8 cellular contexts compared by ENCODE assay signal in the genomic region with DNA sequence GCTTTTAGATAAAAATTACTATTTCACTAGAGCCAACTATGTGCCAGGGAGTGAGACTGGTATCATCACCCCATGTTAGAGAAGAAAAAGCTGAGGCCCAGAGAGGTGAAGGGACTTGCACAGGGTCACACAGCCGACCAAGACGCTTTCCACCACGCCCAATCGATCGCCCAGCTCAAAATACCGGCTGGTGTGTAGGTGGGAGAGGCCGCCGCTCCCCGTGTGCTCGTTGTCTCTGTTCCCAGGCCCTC. TPM values are rescaled to one million over a fixed set of nuclear protein-coding genes. Genes with fewer than 3 reads are reported as not detected.
DNase-seq lines count a peak whose midpoint lies in the region; ATAC-seq lines count a peak whose summit lies in the region.

No MANE protein-coding gene starts in this region.

- H3K36me3 Mint-ChIP-seq in activated T-helper 2 cell treated with anti-CD3 and anti-CD28 coated beads, Interferon-gamma antibody, Interleukin-2, Interleukin-4, amounts not matched to agents 10 μg/mL and 5 μg/mL and 100 μg/mL, durations not matched to agents 14 hours and 24 hours and 36 hours (ENCODE audit: low read depth) = peaks cover 13% of the 10 kb centered on the region
- H3K36me3 Mint-ChIP-seq in stimulated activated memory B cell treated with anti-CD40 and anti-IgM and Interleukin-4, amounts not matched to agents 10 μg/mL and 1 μg/mL and 100 μg/mL, for 72 hours = no peaks in the 10 kb centered on the region

- peaks cover 3% of the 10 kb centered on the region for H3K27me3 Mint-ChIP-seq in activated T-helper 2 cell treated with anti-CD3 and anti-CD28 coated beads, Interferon-gamma antibody, Interleukin-2, Interleukin-4, amounts not matched to agents 10 μg/mL and 5 μg/mL and 100 μg/mL, durations not matched to agents 14 hours and 24 hours and 36 hours (ENCODE audit: low read depth)
- H3K27me3 Mint-ChIP-seq in stimulated activated memory B cell treated with anti-CD40 and anti-IgM and Interleukin-4, amounts not matched to agents 10 μg/mL and 1 μg/mL and 100 μg/mL, for 72 hours = no peaks in the 10 kb centered on the region

- peak overlapping the region; percentile 76 for H3K27ac Mint-ChIP-seq in activated T-helper 2 cell treated with anti-CD3 and anti-CD28 coated beads, Interferon-gamma antibody, Interleukin-2, Interleukin-4, amounts not matched to agents 10 μg/mL and 5 μg/mL and 100 μg/mL, durations not matched to agents 14 hours and 24 hours and 36 hours
- peak overlapping the region; percentile 90 for H3K27ac Mint-ChIP-seq in stimulated activated memory B cell treated with anti-CD40 and anti-IgM and Interleukin-4, amounts not matched to agents 10 μg/mL and 1 μg/mL and 100 μg/mL, for 72 hours

- H3K9me3 ChIP-seq in HUES64 (ENCODE audit: insufficient read depth, low read depth, low read length) = no peaks in the 10 kb centered on the region

- no peak overlapping the region for H3K9ac ChIP-seq in HUES64 (ENCODE audit: low read depth, low read length)

- peaks cover 25% of the 10 kb centered on the region for H3K4me1 Mint-ChIP-seq in activated T-helper 2 cell treated with anti-CD3 and anti-CD28 coated beads, Interferon-gamma antibody, Interleukin-2, Interleukin-4, amounts not matched to agents 10 μg/mL and 5 μg/mL and 100 μg/mL, durations not matched to agents 14 hours and 24 hours and 36 hours (ENCODE audit: low read depth)
- H3K4me1 Mint-ChIP-seq in stimulated activated memory B cell treated with anti-CD40 and anti-IgM and Interleukin-4, amounts not matched to agents 10 μg/mL and 1 μg/mL and 100 μg/mL, for 72 hours = peaks cover 18% of the 10 kb centered on the region

- peak overlapping the region; percentile 84 for H3K4me3 Mint-ChIP-seq in activated T-helper 2 cell treated with anti-CD3 and anti-CD28 coated beads, Interferon-gamma antibody, Interleukin-2, Interleukin-4, amounts not matched to agents 10 μg/mL and 5 μg/mL and 100 μg/mL, durations not matched to agents 14 hours and 24 hours and 36 hours (ENCODE audit: low read depth)
- peak overlapping the region; percentile 85 for H3K4me3 Mint-ChIP-seq in stimulated activated memory B cell treated with anti-CD40 and anti-IgM and Interleukin-4, amounts not matched to agents 10 μg/mL and 1 μg/mL and 100 μg/mL, for 72 hours

- WGBS in HUES64 = 1% methylated on average over 10 of the region's 10 CpGs

- H3K27me3 ChIP-seq in HUES64 (ENCODE audit: insufficient read depth, low read length) = peaks cover 17% of the 10 kb centered on the region

- no peaks in the 10 kb centered on the region for H3K36me3 ChIP-seq in HUES64 (ENCODE audit: insufficient read depth, low read length)

- intact Hi-C loops in activated T-helper 2 cell treated with anti-CD3 and anti-CD28 coated beads, Interferon-gamma antibody, Interleukin-2, Interleukin-4, amounts not matched to agents 10 μg/mL and 5 μg/mL and 100 μg/mL, durations not matched to agents 14 hours and 24 hours and 36 hours (cut with micrococcal nuclease) = loop anchor here (1.0 to 5.0 kb wide), 2 partner anchors 21 to 39 kb away; a partner anchor contains a TSS

- H3K4me1 ChIP-seq in HUES64 (ENCODE audit: insufficient read depth, low read length) = 0 out of 2 replicates have a peak, but pooled peaks cover 7% of the 10 kb centered on the region

- ATAC-seq in stimulated activated memory B cell treated with anti-CD40 and anti-IgM and Interleukin-4, amounts not matched to agents 10 μg/mL and 1 μg/mL and 100 μg/mL, for 72 hours = no peak
- no peak for ATAC-seq in HG02973 (IDR thresholded peaks at IDR 0.05; ENCODE audit: unreplicated experiment)

- H3K4me3 ChIP-seq in HUES64 (ENCODE audit: low read length) = peak overlapping the region; percentile 58
- H3K4me3 ChIP-seq in iPS-11a (ENCODE audit: low read depth, low read length) = peak overlapping the region; percentile 56

- DNase-seq in activated T-helper 2 cell treated with anti-CD3 and anti-CD28 coated beads, Interferon-gamma antibody, Interleukin-2, Interleukin-4, amounts not matched to agents 10 μg/mL and 5 μg/mL and 100 μg/mL, durations not matched to agents 14 hours and 24 hours and 36 hours (ENCODE audit: low spot score) = no peak
- no peak for DNase-seq in islet precursor cell
- no peak for DNase-seq in NCI-H748 treated with DMSO at 0.1 percent for 48 hours (lab: John Stamatoyannopoulos, UW)
- no peak for DNase-seq in DMS153 treated with DMSO at 0.1 percent for 48 hours (lab: John Stamatoyannopoulos, UW; ENCODE audit: unreplicated experiment)

- peaks cover 11% of the 10 kb centered on the region for H3K9me3 Mint-ChIP-seq in activated T-helper 2 cell treated with anti-CD3 and anti-CD28 coated beads, Interferon-gamma antibody, Interleukin-2, Interleukin-4, amounts not matched to agents 10 μg/mL and 5 μg/mL and 100 μg/mL, durations not matched to agents 14 hours and 24 hours and 36 hours
- no peaks in the 10 kb centered on the region for H3K9me3 Mint-ChIP-seq in stimulated activated memory B cell treated with anti-CD40 and anti-IgM and Interleukin-4, amounts not matched to agents 10 μg/mL and 1 μg/mL and 100 μg/mL, for 72 hours

- H3K27ac ChIP-seq in HUES64 (ENCODE audit: low read depth, low read length) = no peak overlapping the region

RNA-seq across cellular contexts. Expression of a gene that starts 0.3 kb away (rescaled TPM):
- polyA plus RNA-seq in HUES64 (2013, experiment 1 of 2) = 1.4 TPM
- polyA plus RNA-seq in HUES64 (2013, experiment 2 of 2) = 1.5 TPM
- 2.7 and 3.1 TPM in 2 replicates for total RNA-seq in activated T-helper 2 cell treated with anti-CD3 and anti-CD28 coated beads, Interferon-gamma antibody, Interleukin-2, Interleukin-4, amounts not matched to agents 10 μg/mL and 5 μg/mL and 100 μg/mL, durations not matched to agents 14 hours and 24 hours and 36 hours

RNA-seq across cellular contexts. Expression of a gene that starts 40.0 kb away (rescaled TPM):
- not detected for polyA plus RNA-seq in HUES64 (2013, experiment 1 of 2)
- not detected for polyA plus RNA-seq in HUES64 (2013, experiment 2 of 2)
- total RNA-seq in activated T-helper 2 cell treated with anti-CD3 and anti-CD28 coated beads, Interferon-gamma antibody, Interleukin-2, Interleukin-4, amounts not matched to agents 10 μg/mL and 5 μg/mL and 100 μg/mL, durations not matched to agents 14 hours and 24 hours and 36 hours = 0.32 TPM in 1 of 2 replicates, not detected in the other
